Comparison of ENCODE assay signal across 10 cellular contexts in the genomic region with DNA sequence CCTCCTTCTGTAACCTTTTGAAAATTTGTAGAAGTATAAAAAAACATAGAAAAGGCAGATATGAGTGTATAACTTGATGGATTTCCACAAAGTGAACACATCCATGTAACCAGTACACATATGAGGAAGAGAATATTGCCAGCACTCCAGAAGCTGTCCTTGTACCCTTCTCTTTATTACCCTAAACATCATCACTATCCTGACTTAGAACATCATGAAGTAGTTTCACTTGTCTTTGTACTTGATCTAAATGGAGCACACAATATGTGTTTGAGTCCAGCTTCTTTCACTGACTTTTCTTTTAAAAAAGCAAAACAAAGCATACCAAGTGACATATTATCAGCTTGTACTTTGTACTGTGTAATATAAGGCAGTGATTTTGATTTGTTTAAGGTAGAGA.
DNase-seq lines count a peak whose midpoint lies in the region; ATAC-seq and TF ChIP-seq lines count a peak whose summit lies in the region.
"Had no signal": no experiment of that assay in that cellular context is flagged by ENCODE, and none has a peak within 500 bp of the region (broad histone marks: within the 10 kb centered on the region; RNA-seq: fewer than 3 reads in every experiment).

No MANE protein-coding gene starts in this region.

- H3K9me3 Mint-ChIP-seq in type B pancreatic cell, result no peaks in the 10 kb centered on the region

- H3K27ac Mint-ChIP-seq in type B pancreatic cell, result peak overlapping the region; percentile 24

- H3K4me3 ChIP-seq in cardiac muscle cell (no peak overlapping the region), left ventricle myocardium inferior (no peak overlapping the region)

- TF ChIP-seq CTCF in cardiac muscle cell (IDR thresholded peaks at IDR 0.05; ENCODE audit: low read depth, low read length) (no peak), left ventricle myocardium inferior (IDR thresholded peaks at IDR 0.05; ENCODE audit: borderline replicate concordance) (no peak), type B pancreatic cell (conservative IDR thresholded peaks at IDR 0.05) (no peak)

- intact Hi-C loops in left ventricle myocardium inferior (cut with micrococcal nuclease), result no loop called here

- H3K9me3 ChIP-seq in cardiac muscle cell (ENCODE audit: low read depth) (no peaks in the 10 kb centered on the region), left ventricle myocardium inferior (replicated peaks) (no peaks in the 10 kb centered on the region)

- no peak overlapping the region for H3K4me3 Mint-ChIP-seq in type B pancreatic cell

- H3K27ac ChIP-seq in cardiac muscle cell, result peak overlapping the region; percentile 40
- H3K27ac ChIP-seq in left ventricle myocardium inferior (replicated peaks), result no peak overlapping the region
- H3K27ac ChIP-seq in angular gyrus (ENCODE audit: low read depth, low read length), result peak overlapping the region; percentile 57

- H3K27me3 ChIP-seq in cardiac muscle cell, result no peaks in the 10 kb centered on the region
- H3K27me3 ChIP-seq in left ventricle myocardium inferior (ENCODE audit: low read depth), result no peaks in the 10 kb centered on the region

- no peaks in the 10 kb centered on the region for H3K27me3 Mint-ChIP-seq in type B pancreatic cell

- no peaks in the 10 kb centered on the region for H3K4me1 Mint-ChIP-seq in type B pancreatic cell (ENCODE audit: unreplicated experiment)

- ATAC-seq in HG03066 (IDR thresholded peaks at IDR 0.05; ENCODE audit: low read depth, unreplicated experiment), result peak; percentile 46

- H3K36me3 ChIP-seq in cardiac muscle cell (no peaks in the 10 kb centered on the region), left ventricle myocardium inferior (no peaks in the 10 kb centered on the region)

- H3K4me1 ChIP-seq in cardiac muscle cell (ENCODE audit: low read depth) (peaks cover 2% of the 10 kb centered on the region), left ventricle myocardium inferior (no peaks in the 10 kb centered on the region)

- DNase-seq in cardiac muscle cell (ENCODE audit: low read depth in 1 of 2, low spot score in 1 of 2) (no peak), left ventricle myocardium inferior (no peak), type B pancreatic cell (ENCODE audit: extremely low spot score, unreplicated experiment) (no peak), EL (no peak), mucosa of gallbladder (ENCODE audit: low spot score) (no peak), SW480 (ENCODE audit: low spot score) (no peak)
- DNase-seq: NK-92 treated with Interleukin-12 subunit alpha and Interleukin-12 subunit beta, amount 100 ng/mL, for 24 hours; posterior cingulate gyrus had no signal

- H3K36me3 Mint-ChIP-seq in type B pancreatic cell, result peaks cover 19% of the 10 kb centered on the region
